Comparison of ENCODE assay signal across 26 cellular contexts in genomic region chr16:68508641-68509240, GRCh38.
"Had no signal": no experiment of that assay in that cellular context is flagged by ENCODE, and none has a peak within 500 bp of the region (broad histone marks: within the 10 kb centered on the region; RNA-seq: fewer than 3 reads in every experiment).

No MANE protein-coding gene starts in this region.

- DNase-seq: colonic mucosa; dermis blood vessel endothelial cell; effector memory CD4-positive, alpha-beta T cell; esophagus squamous epithelium; foreskin melanocyte; left cardiac atrium; left lung; mesenchymal stem cell; naive B cell; sigmoid colon; stimulated activated CD4-positive, alpha-beta T cell treated with anti-CD3 and anti-CD28 coated beads, Interleukin-15, amount 100 ng/mL, for 24 hours; stimulated activated CD4-positive, alpha-beta T cell treated with anti-CD3 and anti-CD28 coated beads, Interleukin-2, amount 100 ng/mL, for 48 hours; stimulated activated naive B cell treated with anti-CD40 and anti-IgM and Interleukin-4, amounts not matched to agents 10 μg/mL and 1 μg/mL and 100 μg/mL, for 72 hours; upper lobe of left lung had no signal

- FAIRE-seq: endothelial cell of umbilical vein, urothelium cell line had no signal

- H3K36me3 Mint-ChIP-seq: mesothelial cell of epicardium; naive B cell; natural killer cell treated with Interleukin-12 subunit alpha and Interleukin-12 subunit beta and Interleukin-15 and Interleukin-18, amount 100 ng/mL, for 72 hours; stimulated activated naive B cell treated with anti-CD40 and anti-IgM and Interleukin-4, amounts not matched to agents 10 μg/mL and 1 μg/mL and 100 μg/mL, for 72 hours had no signal

- H3K4me3 Mint-ChIP-seq: mesothelial cell of epicardium; natural killer cell treated with Interleukin-12 subunit alpha and Interleukin-12 subunit beta and Interleukin-15 and Interleukin-18, amount 100 ng/mL, for 72 hours; neural crest cell; stimulated activated naive B cell treated with anti-CD40 and anti-IgM and Interleukin-4, amounts not matched to agents 10 μg/mL and 1 μg/mL and 100 μg/mL, for 72 hours; stimulated activated naive CD8-positive, alpha-beta T cell treated with anti-CD3 and anti-CD28 coated beads, Interleukin-15, Interleukin-2, amounts not matched to agents 100 ng/mL and 50 ng/mL, for 24 hours had no signal

- H3K4me3 ChIP-seq: colonic mucosa, esophagus squamous epithelium, left lung, mucosa of descending colon, sigmoid colon, skin epidermis, thoracic aorta, tibial nerve, upper lobe of left lung had no signal

- H3K4me1 ChIP-seq: colonic mucosa had no signal

- ATAC-seq: left cardiac atrium; left lung; mucosa of descending colon; natural killer cell treated with Interleukin-12 subunit alpha and Interleukin-12 subunit beta and Interleukin-15 and Interleukin-18, amount 100 ng/mL, for 72 hours; stimulated activated naive B cell treated with anti-CD40 and anti-IgM and Interleukin-4, amounts not matched to agents 10 μg/mL and 1 μg/mL and 100 μg/mL, for 72 hours had no signal

- H3K27ac ChIP-seq: colonic mucosa, esophagus squamous epithelium, left lung, parathyroid adenoma, sigmoid colon, skin epidermis, thoracic aorta, upper lobe of left lung had no signal

- H3K36me3 ChIP-seq: colonic mucosa, esophagus squamous epithelium, left lung, sigmoid colon, thoracic aorta, tibial nerve, upper lobe of left lung had no signal

- H3K79me2 ChIP-seq: parathyroid adenoma had no signal

- H3K27me3 ChIP-seq: colonic mucosa, upper lobe of left lung had no signal

- H3K27ac Mint-ChIP-seq: mesothelial cell of epicardium; natural killer cell treated with Interleukin-12 subunit alpha and Interleukin-12 subunit beta and Interleukin-15 and Interleukin-18, amount 100 ng/mL, for 72 hours; progenitor cell of endocrine pancreas; stimulated activated naive B cell treated with anti-CD40 and anti-IgM and Interleukin-4, amounts not matched to agents 10 μg/mL and 1 μg/mL and 100 μg/mL, for 72 hours; stimulated activated naive CD8-positive, alpha-beta T cell treated with anti-CD3 and anti-CD28 coated beads, Interleukin-15, Interleukin-2, amounts not matched to agents 100 ng/mL and 50 ng/mL, for 24 hours had no signal

- H3K9me3 ChIP-seq: colonic mucosa, esophagus squamous epithelium, left lung, mucosa of descending colon, sigmoid colon, thoracic aorta, tibial nerve, upper lobe of left lung had no signal

- H3K9me3 Mint-ChIP-seq: mesothelial cell of epicardium; natural killer cell treated with Interleukin-12 subunit alpha and Interleukin-12 subunit beta and Interleukin-15 and Interleukin-18, amount 100 ng/mL, for 72 hours; neural crest cell; stimulated activated naive B cell treated with anti-CD40 and anti-IgM and Interleukin-4, amounts not matched to agents 10 μg/mL and 1 μg/mL and 100 μg/mL, for 72 hours; stimulated activated naive CD8-positive, alpha-beta T cell treated with anti-CD3 and anti-CD28 coated beads, Interleukin-15, Interleukin-2, amounts not matched to agents 100 ng/mL and 50 ng/mL, for 24 hours had no signal

- H3K4me1 Mint-ChIP-seq: mesothelial cell of epicardium had no signal

- H2AFZ ChIP-seq: parathyroid adenoma had no signal

- H3K9ac ChIP-seq: parathyroid adenoma had no signal
